ENCODE assay signal across 25 cellular contexts in the genomic region with DNA sequence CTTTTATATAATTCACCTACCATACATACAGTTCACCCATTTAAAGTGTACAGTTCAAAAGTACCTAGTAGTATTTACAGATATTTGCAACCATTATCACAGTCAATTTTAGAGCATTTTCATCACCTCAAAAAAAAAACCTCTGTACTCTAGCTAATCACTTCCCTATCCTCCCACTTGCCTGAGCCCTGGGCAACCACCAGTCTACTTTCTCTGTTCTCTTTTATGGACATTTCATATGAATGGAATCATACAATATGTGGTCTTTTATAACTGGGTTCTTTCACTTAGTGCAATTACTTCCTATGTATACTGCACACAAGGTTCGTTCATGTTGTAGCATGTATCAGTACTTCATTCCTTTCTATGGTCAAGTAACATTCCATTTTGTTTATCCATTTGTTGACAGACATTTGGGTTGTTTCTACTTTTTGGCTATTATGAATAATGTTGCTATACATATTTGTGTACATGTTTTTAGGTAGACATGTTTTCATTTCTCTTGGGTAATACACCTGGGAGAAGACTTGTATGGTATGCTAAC.
"Had no signal": no experiment of that assay in that cellular context is flagged by ENCODE, and none has a peak within 500 bp of the region (broad histone marks: within the 10 kb centered on the region; RNA-seq: fewer than 3 reads in every experiment).

No MANE protein-coding gene starts in this region.

- H3K27ac ChIP-seq: ascending aorta, heart right ventricle, left lung, lower lobe of right lung, right lobe of liver had no signal

- H3K9me3 ChIP-seq: ascending aorta, heart right ventricle, left lung, lower lobe of right lung, mucosa of descending colon, right lobe of liver had no signal

- H3K4me3 Mint-ChIP-seq: activated B cell treated with CpG ODN at 0.5 μM for 24 hours; activated CD8-positive, alpha-beta T cell treated with anti-CD3 and anti-CD28 coated beads, Interleukin-2, amount 10 ng/mL, durations not matched to agents 7 days and 5 days; activated naive CD4-positive, alpha-beta T cell treated with anti-CD3 and anti-CD28 coated beads, Interleukin-2, amount 10 ng/mL, durations not matched to agents 7 days and 5 days; activated naive CD8-positive, alpha-beta T cell treated with anti-CD3 and anti-CD28 coated beads, Interleukin-2, amount 10 ng/mL, durations not matched to agents 7 days and 5 days; brain; effector memory CD8-positive, alpha-beta T cell; nephron; stimulated activated naive CD8-positive, alpha-beta T cell treated with anti-CD3 and anti-CD28 coated beads, Interleukin-15, amount 100 ng/mL, for 72 hours; T-helper 17 cell; type B pancreatic cell had no signal

- H3K4me1 Mint-ChIP-seq: activated naive CD4-positive, alpha-beta T cell treated with anti-CD3 and anti-CD28 coated beads, Interleukin-2, amount 10 ng/mL, durations not matched to agents 7 days and 5 days; nephron; stimulated activated naive CD8-positive, alpha-beta T cell treated with anti-CD3 and anti-CD28 coated beads, Interleukin-15, amount 100 ng/mL, for 72 hours had no signal

- H3K27ac Mint-ChIP-seq: activated B cell treated with CpG ODN at 0.5 μM for 24 hours; activated CD8-positive, alpha-beta T cell treated with anti-CD3 and anti-CD28 coated beads, Interleukin-2, amount 10 ng/mL, durations not matched to agents 7 days and 5 days; activated naive CD4-positive, alpha-beta T cell treated with anti-CD3 and anti-CD28 coated beads, Interleukin-2, amount 10 ng/mL, durations not matched to agents 7 days and 5 days; activated naive CD8-positive, alpha-beta T cell treated with anti-CD3 and anti-CD28 coated beads, Interleukin-2, amount 10 ng/mL, durations not matched to agents 7 days and 5 days; nephron; stimulated activated naive CD8-positive, alpha-beta T cell treated with anti-CD3 and anti-CD28 coated beads, Interleukin-15, amount 100 ng/mL, for 72 hours; T-helper 17 cell; type B pancreatic cell had no signal

- H3K4me3 ChIP-seq: ascending aorta, heart right ventricle, left lung, lower lobe of right lung, mucosa of descending colon, right lobe of liver had no signal

- H3K4me1 ChIP-seq: ascending aorta, left lung, lower lobe of right lung, right lobe of liver had no signal

- ATAC-seq: activated CD8-positive, alpha-beta T cell treated with anti-CD3 and anti-CD28 coated beads, Interleukin-2, amount 10 ng/mL, durations not matched to agents 7 days and 5 days; effector memory CD8-positive, alpha-beta T cell; esophagus mucosa; heart right ventricle; left lung; lower lobe of right lung; mucosa of descending colon; stimulated activated naive CD8-positive, alpha-beta T cell treated with anti-CD3 and anti-CD28 coated beads, Interleukin-15, amount 100 ng/mL, for 72 hours; T-helper 17 cell had no signal

- H3K27me3 ChIP-seq: ascending aorta, heart right ventricle, left lung, right lobe of liver had no signal

- DNase-seq: activated B cell treated with CpG ODN at 0.5 μM for 24 hours; activated CD4-positive, alpha-beta T cell treated with anti-CD3 and anti-CD28 coated beads, Interleukin-2, amount 50 U/mL, for 1 hour; activated CD8-positive, alpha-beta T cell treated with anti-CD3 and anti-CD28 coated beads, Interleukin-2, amount 10 ng/mL, durations not matched to agents 7 days and 5 days; activated gamma-delta T cell; activated naive CD4-positive, alpha-beta T cell treated with anti-CD3 and anti-CD28 coated beads, Interleukin-2, amount 10 ng/mL, durations not matched to agents 7 days and 5 days; activated naive CD8-positive, alpha-beta T cell treated with anti-CD3 and anti-CD28 coated beads, Interleukin-2, amount 10 ng/mL, durations not matched to agents 7 days and 5 days; cortex of kidney; effector memory CD8-positive, alpha-beta T cell; foreskin fibroblast; heart right ventricle; kidney glomerular epithelial cell; left lung; lower lobe of right lung; mucosa of descending colon; right lobe of liver; stimulated activated CD4-positive, alpha-beta T cell treated with anti-CD3 and anti-CD28 coated beads, Interleukin-12 subunit alpha, Interleukin-12 subunit beta, amount 100 ng/mL, for 4 hours; stimulated activated CD4-positive, alpha-beta T cell treated with anti-CD3 and anti-CD28 coated beads, Interleukin-4, amount 100 ng/mL, for 1 hour; stimulated activated naive CD8-positive, alpha-beta T cell treated with anti-CD3 and anti-CD28 coated beads, Interleukin-15, amount 100 ng/mL, for 72 hours; T-helper 17 cell; T1000 had no signal

- H3K9me3 Mint-ChIP-seq: activated B cell treated with CpG ODN at 0.5 μM for 24 hours; activated naive CD4-positive, alpha-beta T cell treated with anti-CD3 and anti-CD28 coated beads, Interleukin-2, amount 10 ng/mL, durations not matched to agents 7 days and 5 days; activated naive CD8-positive, alpha-beta T cell treated with anti-CD3 and anti-CD28 coated beads, Interleukin-2, amount 10 ng/mL, durations not matched to agents 7 days and 5 days; brain; effector memory CD8-positive, alpha-beta T cell; nephron; stimulated activated naive CD8-positive, alpha-beta T cell treated with anti-CD3 and anti-CD28 coated beads, Interleukin-15, amount 100 ng/mL, for 72 hours; type B pancreatic cell had no signal

- H3K27me3 Mint-ChIP-seq: activated B cell treated with CpG ODN at 0.5 μM for 24 hours; activated naive CD4-positive, alpha-beta T cell treated with anti-CD3 and anti-CD28 coated beads, Interleukin-2, amount 10 ng/mL, durations not matched to agents 7 days and 5 days; activated naive CD8-positive, alpha-beta T cell treated with anti-CD3 and anti-CD28 coated beads, Interleukin-2, amount 10 ng/mL, durations not matched to agents 7 days and 5 days; effector memory CD8-positive, alpha-beta T cell; stimulated activated naive CD8-positive, alpha-beta T cell treated with anti-CD3 and anti-CD28 coated beads, Interleukin-15, amount 100 ng/mL, for 72 hours; T-helper 17 cell; type B pancreatic cell had no signal
